35 cellular contexts compared by ENCODE assay signal in genomic region chr14:88424573-88424972, GRCh38. TPM values are rescaled to one million over a fixed set of nuclear protein-coding genes. Genes with fewer than 3 reads are reported as not detected.
DNase-seq lines count a peak whose midpoint lies in the region; ATAC-seq, FAIRE-seq and TF ChIP-seq lines count a peak whose summit lies in the region.
"Had no signal": no experiment of that assay in that cellular context is flagged by ENCODE, and none has a peak within 500 bp of the region (broad histone marks: within the 10 kb centered on the region; RNA-seq: fewer than 3 reads in every experiment).

No MANE protein-coding gene starts in this region.

- H3K79me2 ChIP-seq in astrocyte (ENCODE audit: insufficient read depth, low read length) = no peaks in the 10 kb centered on the region

- H3K4me1 Mint-ChIP-seq in HFFc6 (ENCODE audit: low read depth) (peaks cover 44% of the 10 kb centered on the region), astrocyte (ENCODE audit: low read depth, unreplicated experiment) (peaks cover 3% of the 10 kb centered on the region)
- H3K4me1 Mint-ChIP-seq: activated naive CD4-positive, alpha-beta T cell treated with anti-CD3 and anti-CD28 coated beads, Interleukin-2, amount 50 U/mL, for 24 hours had no signal

- H3K27me3 Mint-ChIP-seq in HFFc6 (ENCODE audit: insufficient read depth) = no peaks in the 10 kb centered on the region
- H3K27me3 Mint-ChIP-seq in astrocyte (ENCODE audit: low read depth, unreplicated experiment) = no peaks in the 10 kb centered on the region
- H3K27me3 Mint-ChIP-seq: activated CD8-positive, alpha-beta T cell treated with anti-CD3 and anti-CD28 coated beads for 36 hours; activated naive CD4-positive, alpha-beta T cell treated with anti-CD3 and anti-CD28 coated beads, Interleukin-2, amount 50 U/mL, for 24 hours had no signal

- no peak for TF ChIP-seq CTCF in HFFc6 (IDR thresholded peaks at IDR 0.05)
- TF ChIP-seq CTCF in astrocyte (IDR thresholded peaks at IDR 0.05; ENCODE audit: insufficient read depth, low read depth, low read length) = no peak
- no peak for TF ChIP-seq CTCF in left lung (IDR thresholded peaks at IDR 0.05)

- H4K20me1 ChIP-seq in astrocyte (ENCODE audit: insufficient read depth, low read length) = no peaks in the 10 kb centered on the region

- H3K4me3 ChIP-seq in astrocyte (ENCODE audit: insufficient read depth, low read depth, low read length) (no peak overlapping the region), left lung (no peak overlapping the region)
- H3K4me3 ChIP-seq: cardiac muscle cell, colonic mucosa, heart left ventricle, MG63, Peyer's patch, spleen, stomach, transverse colon had no signal

- H2AFZ ChIP-seq in astrocyte (ENCODE audit: low read depth, low read length) = no peak overlapping the region

- DNase-seq in AG20443 (ENCODE audit: low spot score) = peak; percentile 14
- DNase-seq in HFFc6 = no peak
- peak; percentile 49 for DNase-seq in astrocyte (ENCODE audit: low read depth)
- no peak for DNase-seq in left lung
- no peak for DNase-seq in OCI-M1 (lab: John Stamatoyannopoulos, UW)
- DNase-seq in stimulated activated CD4-positive, alpha-beta T cell treated with anti-CD3 and anti-CD28 coated beads, Interleukin-12 subunit alpha, Interleukin-12 subunit beta, amount 100 ng/mL, for 4 hours = no peak
- DNase-seq in stimulated activated CD4-positive, alpha-beta T cell treated with anti-CD3 and anti-CD28 coated beads, Interleukin-2, amount 100 ng/mL, for 24 hours = no peak
- no peak for DNase-seq in activated T-cell treated with anti-CD3 and anti-CD28 coated beads for 4 hours
- DNase-seq: activated CD8-positive, alpha-beta T cell treated with anti-CD3 and anti-CD28 coated beads for 36 hours; C1 segment of cervical spinal cord; colonic mucosa; DMS153; effector CD8-positive, alpha-beta T cell; foreskin melanocyte; heart left ventricle; KG1; kidney; MG63; NCI-H2029 treated with DMSO at 0.1 percent for 48 hours; NCI-H226; NCI-H69; Peyer's patch; posterior cingulate gyrus; right cardiac atrium; SIG-M5; spleen; stimulated activated CD4-positive, alpha-beta T cell treated with anti-CD3 and anti-CD28 coated beads, Interleukin-2, amount 100 ng/mL, for 48 hours; stomach; SW 1271; transverse colon had no signal

- H3K27ac Mint-ChIP-seq in HFFc6 (peak overlapping the region; percentile 32; the same call in 1 of the 2 replicates), astrocyte (ENCODE audit: unreplicated experiment) (no peak overlapping the region)
- H3K27ac Mint-ChIP-seq: activated CD8-positive, alpha-beta T cell treated with anti-CD3 and anti-CD28 coated beads for 36 hours; activated naive CD4-positive, alpha-beta T cell treated with anti-CD3 and anti-CD28 coated beads, Interleukin-2, amount 50 U/mL, for 24 hours; mesothelial cell of epicardium had no signal

- H3K27ac ChIP-seq in astrocyte (ENCODE audit: low read depth, low read length) (no peak overlapping the region), left lung (no peak overlapping the region)
- H3K27ac ChIP-seq: cardiac muscle cell, colonic mucosa, epithelial cell of prostate, heart left ventricle, Peyer's patch, spleen, stomach, transverse colon had no signal

- FAIRE-seq in astrocyte (lab: Jason Lieb, UNC) = peak; percentile 5
- FAIRE-seq: G401.6, kidney had no signal

- H3K4me3 Mint-ChIP-seq in HFFc6 (no peak overlapping the region), astrocyte (ENCODE audit: unreplicated experiment) (no peak overlapping the region)
- H3K4me3 Mint-ChIP-seq: activated CD8-positive, alpha-beta T cell treated with anti-CD3 and anti-CD28 coated beads for 36 hours; activated naive CD4-positive, alpha-beta T cell treated with anti-CD3 and anti-CD28 coated beads, Interleukin-2, amount 50 U/mL, for 24 hours; mesothelial cell of epicardium had no signal

- H3K9me3 Mint-ChIP-seq in HFFc6 (no peaks in the 10 kb centered on the region), astrocyte (ENCODE audit: unreplicated experiment) (no peaks in the 10 kb centered on the region)
- H3K9me3 Mint-ChIP-seq: activated CD8-positive, alpha-beta T cell treated with anti-CD3 and anti-CD28 coated beads for 36 hours; activated naive CD4-positive, alpha-beta T cell treated with anti-CD3 and anti-CD28 coated beads, Interleukin-2, amount 50 U/mL, for 24 hours; mesothelial cell of epicardium had no signal

- H3K36me3 Mint-ChIP-seq in HFFc6 (ENCODE audit: low read depth) (peaks cover 5% of the 10 kb centered on the region; the same call in 1 of the 2 replicates), astrocyte (ENCODE audit: low read depth, unreplicated experiment) (peaks cover 2% of the 10 kb centered on the region)

- H3K27me3 ChIP-seq in astrocyte (ENCODE audit: insufficient read depth, low read length) = no peaks in the 10 kb centered on the region
- no peaks in the 10 kb centered on the region for H3K27me3 ChIP-seq in left lung
- H3K27me3 ChIP-seq: cardiac muscle cell, colonic mucosa, heart left ventricle, MG63, Peyer's patch, spleen, stomach, transverse colon had no signal

- intact Hi-C loops in left lung (cut with DNase I) = no loop called here

- H3K4me2 ChIP-seq in astrocyte (ENCODE audit: low read length) = no peak overlapping the region

- H3K36me3 ChIP-seq in astrocyte (ENCODE audit: insufficient read depth, low read length) (no peaks in the 10 kb centered on the region), left lung (no peaks in the 10 kb centered on the region)
- H3K36me3 ChIP-seq: colonic mucosa, MG63, Peyer's patch had no signal

- no peak overlapping the region for H3K9ac ChIP-seq in astrocyte (ENCODE audit: low read length)

- peak; percentile 25 for ATAC-seq in left lung
- ATAC-seq: activated CD8-positive, alpha-beta T cell treated with anti-CD3 and anti-CD28 coated beads for 36 hours; heart left ventricle; right cardiac atrium had no signal

- H3K9me3 ChIP-seq in astrocyte (ENCODE audit: insufficient read depth, low read depth, low read length) (no peaks in the 10 kb centered on the region), left lung (no peaks in the 10 kb centered on the region)
- H3K9me3 ChIP-seq: colonic mucosa, heart left ventricle, MG63, Peyer's patch, spleen, stomach, transverse colon had no signal

- H3K4me1 ChIP-seq in astrocyte (ENCODE audit: insufficient read depth, low read length) (peaks cover 2% of the 10 kb centered on the region), left lung (no peaks in the 10 kb centered on the region)
- H3K4me1 ChIP-seq: colonic mucosa, Peyer's patch, spleen, transverse colon had no signal

RNA-seq across cellular contexts. Expression of gene SPATA7, which starts 39.1 kb away (rescaled TPM):
- 1 to 10 TPM; 6.1 to 7.4 (median 6.8) TPM for total RNA-seq in HFFc6 (2021; fragmentation: NEBNext Ultra II Directional; extraction: Animal tissue kit (Norgen Biotek cat#: 25700))
- total RNA-seq in astrocyte (5.9 and 6.5 TPM in 2 replicates), left lung (10 to 100 TPM in 1 of 2 donors, 1 to 10 TPM in 1; 8.9 to 12.4 TPM)

Comparison
In these comparisons a context has a peak if more than half of its experiments do, and no peak if none do; other contexts are left out.
1. DNase-seq: peak in AG20443 (single experiment) and astrocyte (single experiment); none in HFFc6 (single experiment), left lung (0 of 2), OCI-M1 (single experiment), stimulated activated CD4-positive, alpha-beta T cell treated with anti-CD3 and anti-CD28 coated beads, Interleukin-12 subunit alpha, Interleukin-12 subunit beta, amount 100 ng/mL, for 4 hours (single experiment), stimulated activated CD4-positive, alpha-beta T cell treated with anti-CD3 and anti-CD28 coated beads, Interleukin-2, amount 100 ng/mL, for 24 hours (0 of 2) and activated T-cell treated with anti-CD3 and anti-CD28 coated beads for 4 hours (single experiment).